ENCODE assay signal across 1 cellular context in genomic region chr14:63904724-63905123, GRCh38.
TF ChIP-seq lines count a peak whose summit lies in the region.

No MANE protein-coding gene starts in this region.

TF ChIP-seq in GM23338, 12 proteins besides CTCF, POLR2A, EP300 and RAD21:
- TF ChIP-seq ZNF462 (CRISPR knock-in tag; IDR thresholded peaks at IDR 0.05), result no peak
